ENCODE assay signal across 10 cellular contexts in the genomic region with DNA sequence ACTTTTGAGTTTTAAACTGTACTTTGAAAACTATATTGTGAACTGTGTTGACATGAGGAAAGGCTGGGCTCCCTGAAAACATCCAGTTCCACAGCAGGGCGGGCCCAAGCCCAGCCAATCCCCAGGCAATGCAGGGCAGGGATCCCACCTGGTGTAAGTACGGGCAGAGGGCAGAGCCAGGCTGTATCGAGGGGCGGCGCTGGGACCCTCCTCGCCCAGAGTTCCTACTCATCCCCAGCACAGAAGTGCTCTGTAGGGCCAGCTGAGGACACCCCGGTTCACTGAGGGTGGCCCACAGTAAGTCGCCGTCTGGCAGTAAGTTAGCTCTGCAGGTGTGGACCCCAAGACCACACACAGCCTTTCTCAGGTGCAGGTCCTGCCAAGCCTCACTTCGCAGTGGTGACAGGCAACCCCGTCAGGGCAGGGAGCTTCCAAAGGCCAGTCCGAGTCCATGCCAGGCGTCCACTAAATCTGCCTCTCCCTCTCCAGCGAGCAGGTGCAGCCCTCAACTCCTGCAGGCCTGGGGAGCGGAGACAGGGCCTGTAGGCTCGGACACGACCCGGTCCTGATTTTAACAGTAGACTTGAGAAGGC. TPM values are rescaled to one million over a fixed set of nuclear protein-coding genes. Genes with fewer than 3 reads are reported as not detected.
DNase-seq lines count a peak whose midpoint lies in the region; ATAC-seq and TF ChIP-seq lines count a peak whose summit lies in the region.
"Had no signal": no experiment of that assay in that cellular context is flagged by ENCODE, and none has a peak within 500 bp of the region (broad histone marks: within the 10 kb centered on the region; RNA-seq: fewer than 3 reads in every experiment).

No MANE protein-coding gene starts in this region.

- H3K4me3 Mint-ChIP-seq in activated T-helper 17 cell treated with anti-CD3 and anti-CD28 coated beads, Interleukin-2, amount 50 U/mL, for 72 hours: peak overlapping the region; percentile 86

- no peaks in the 10 kb centered on the region for H3K27me3 ChIP-seq in cardiac muscle cell
- H3K27me3 ChIP-seq in right atrium auricular region: no peaks in the 10 kb centered on the region
- H3K27me3 ChIP-seq in tibial nerve: no peaks in the 10 kb centered on the region
- no peaks in the 10 kb centered on the region for H3K27me3 ChIP-seq in testis

- TF ChIP-seq EP300 in tibial nerve (IDR thresholded peaks at IDR 0.05): no peak

- H3K27ac Mint-ChIP-seq in activated T-helper 17 cell treated with anti-CD3 and anti-CD28 coated beads, Interleukin-2, amount 50 U/mL, for 72 hours: peak overlapping the region; percentile 67

- intact Hi-C loops in testis (cut with DNase I; ENCODE audit: low total_unique reads): no loop called here

- H3K9me3 Mint-ChIP-seq in activated T-helper 17 cell treated with anti-CD3 and anti-CD28 coated beads, Interleukin-2, amount 50 U/mL, for 72 hours: no peaks in the 10 kb centered on the region

- DNase-seq in cardiac muscle cell (ENCODE audit: low read depth in 1 of 2, low spot score in 1 of 2) (no peak), right atrium auricular region (ENCODE audit: low spot score) (no peak), left lobe of liver (ENCODE audit: low spot score) (no peak), tibial nerve (ENCODE audit: low spot score in 2 of 2) (no peak), HEK293T (ENCODE audit: extremely low spot score) (no peak), HCEC 1CT (no peak), testis (no peak)
- DNase-seq: COR-L47, NCI-H187 had no signal

- TF ChIP-seq CTCF in cardiac muscle cell (IDR thresholded peaks at IDR 0.05; ENCODE audit: low read depth, low read length): no peak
- TF ChIP-seq CTCF in right atrium auricular region (IDR thresholded peaks at IDR 0.05): no peak
- no peak for TF ChIP-seq CTCF in tibial nerve (IDR thresholded peaks at IDR 0.05)
- no peak for TF ChIP-seq CTCF in testis (IDR thresholded peaks at IDR 0.05)

- H3K27ac ChIP-seq in cardiac muscle cell: no peak overlapping the region
- peak overlapping the region in 1 of 2 donors; percentile 93 for H3K27ac ChIP-seq in right atrium auricular region
- H3K27ac ChIP-seq in tibial nerve: peak overlapping the region; percentile 55 to 92 (median 88)
- H3K27ac ChIP-seq in testis: no peak overlapping the region

- H3K4me1 Mint-ChIP-seq in activated T-helper 17 cell treated with anti-CD3 and anti-CD28 coated beads, Interleukin-2, amount 50 U/mL, for 72 hours: no peaks in the 10 kb centered on the region

- WGBS in tibial nerve, 2 donors: 90 to 92% methylated on average over 15 to 18 of the region's 18 CpGs
- 85 to 92% methylated on average over 11 to 18 of the region's 18 CpGs for WGBS in testis, 2 donors

- peaks cover 5% of the 10 kb centered on the region for H3K36me3 ChIP-seq in cardiac muscle cell
- no peaks in the 10 kb centered on the region for H3K36me3 ChIP-seq in right atrium auricular region
- H3K36me3 ChIP-seq in tibial nerve: no peaks in the 10 kb centered on the region
- no peaks in the 10 kb centered on the region for H3K36me3 ChIP-seq in testis (ENCODE audit: low read depth, missing control alignments)

- CTCF ChIA-PET in HEK293T (lab: Yijun Ruan, JAX): no interaction called here

- H3K36me3 Mint-ChIP-seq in activated T-helper 17 cell treated with anti-CD3 and anti-CD28 coated beads, Interleukin-2, amount 50 U/mL, for 72 hours (ENCODE audit: low read depth): peaks cover 23% of the 10 kb centered on the region

- H3K27me3 Mint-ChIP-seq in activated T-helper 17 cell treated with anti-CD3 and anti-CD28 coated beads, Interleukin-2, amount 50 U/mL, for 72 hours: no peaks in the 10 kb centered on the region

- ATAC-seq in activated T-helper 17 cell treated with anti-CD3 and anti-CD28 coated beads, Interleukin-2, amount 50 U/mL, for 72 hours (replicated peaks): no peak
- peak; percentile 17 for ATAC-seq in left lobe of liver

- TF ChIP-seq POLR2A in tibial nerve (IDR thresholded peaks at IDR 0.05) (no peak), testis (IDR thresholded peaks at IDR 0.05) (no peak)

- POLR2A ChIA-PET in HEK293T (lab: Yijun Ruan, JAX): interaction anchor here (0.5 to 3.4 kb wide), 3 partner anchors 9 to 179 kb away, joined by 3 to 17 read pairs (median 3); a partner anchor contains a TSS

- H3K4me1 ChIP-seq in cardiac muscle cell (ENCODE audit: low read depth): peaks cover 21% of the 10 kb centered on the region
- peaks cover 0 to 24% of the 10 kb centered on the region in 2 donors for H3K4me1 ChIP-seq in right atrium auricular region
- H3K4me1 ChIP-seq in tibial nerve: peaks cover 0 to 23% (median 9%) of the 10 kb centered on the region in 4 donors
- peaks cover 14% of the 10 kb centered on the region for H3K4me1 ChIP-seq in testis

- H3K4me3 ChIP-seq in cardiac muscle cell: peak overlapping the region; percentile 95
- peak overlapping the region in 1 of 2 donors; percentile 74 for H3K4me3 ChIP-seq in right atrium auricular region
- H3K4me3 ChIP-seq in tibial nerve: peak overlapping the region in 1 of 4 donors; percentile 79
- no peak overlapping the region for H3K4me3 ChIP-seq in testis

- H3K9me3 ChIP-seq in cardiac muscle cell (ENCODE audit: low read depth): no peaks in the 10 kb centered on the region
- no peaks in the 10 kb centered on the region for H3K9me3 ChIP-seq in right atrium auricular region
- no peaks in the 10 kb centered on the region for H3K9me3 ChIP-seq in tibial nerve
- H3K9me3 ChIP-seq in testis: no peaks in the 10 kb centered on the region

TF ChIP-seq in HEK293T, 16 proteins besides CTCF, POLR2A, EP300 and RAD21:
- no peak for TF ChIP-seq FOXK2 (IDR thresholded peaks at IDR 0.05)
- TF ChIP-seq, protein P1, sequence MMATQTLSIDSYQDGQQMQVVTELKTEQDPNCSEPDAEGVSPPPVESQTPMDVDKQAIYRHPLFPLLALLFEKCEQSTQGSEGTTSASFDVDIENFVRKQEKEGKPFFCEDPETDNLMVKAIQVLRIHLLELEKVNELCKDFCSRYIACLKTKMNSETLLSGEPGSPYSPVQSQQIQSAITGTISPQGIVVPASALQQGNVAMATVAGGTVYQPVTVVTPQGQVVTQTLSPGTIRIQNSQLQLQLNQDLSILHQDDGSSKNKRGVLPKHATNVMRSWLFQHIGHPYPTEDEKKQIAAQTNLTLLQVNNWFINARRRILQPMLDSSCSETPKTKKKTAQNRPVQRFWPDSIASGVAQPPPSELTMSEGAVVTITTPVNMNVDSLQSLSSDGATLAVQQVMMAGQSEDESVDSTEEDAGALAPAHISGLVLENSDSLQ (IDR thresholded peaks at IDR 0.05): no peak
- no peak for TF ChIP-seq L3MBTL2 (conservative IDR thresholded peaks at IDR 0.05)
- TF ChIP-seq CTBP1 (IDR thresholded peaks at IDR 0.05; ENCODE audit: borderline replicate concordance): no peak
- no peak for TF ChIP-seq TARDBP (IDR thresholded peaks at IDR 0.05)
- TF ChIP-seq BHLHE40 (IDR thresholded peaks at IDR 0.05; ENCODE audit: borderline replicate concordance): no peak

RNA-seq across cellular contexts. Expression of a gene that starts 6.4 kb away (rescaled TPM):
- 47.8 and 49.5 TPM in 2 replicates for total RNA-seq in cardiac muscle cell
- polyA plus RNA-seq in cardiac muscle cell: 49.6 and 66.7 TPM in 2 replicates
- 10 to 100 TPM in 1 of 2 donors, 1 to 10 TPM in 1; 8.5 to 13.0 TPM for total RNA-seq in right atrium auricular region
- 10 to 100 TPM; 22.7 to 37.7 TPM for total RNA-seq in activated T-helper 17 cell treated with anti-CD3 and anti-CD28 coated beads, Interleukin-2, amount 50 U/mL, for 72 hours
- total RNA-seq in left lobe of liver: 36.6 TPM
- total RNA-seq in tibial nerve: 10 to 100 TPM; 21.0 to 25.6 (median 23.1) TPM
- 10 to 100 TPM; 22.0 to 35.7 TPM for total RNA-seq in testis
- polyA plus RNA-seq in testis (ENCODE audit: insufficient read depth, low read depth, low replicate concordance): 13.2 TPM

RNA-seq across cellular contexts. Expression of a gene that starts 6.6 kb away (rescaled TPM):
- total RNA-seq in cardiac muscle cell (12.3 and 21.1 TPM in 2 replicates), right atrium auricular region (under 1 TPM; 0.33 to 0.86 TPM), left lobe of liver (13.4 TPM), tibial nerve (1 to 10 TPM; 1.3 to 5.9 (median 3.2) TPM), testis (10 to 100 TPM; 29.2 to 59.9 TPM)
- polyA plus RNA-seq in cardiac muscle cell (18.4 and 18.8 TPM in 2 replicates), testis (ENCODE audit: insufficient read depth, low read depth, low replicate concordance) (26.1 TPM)
- 1 to 10 TPM; 2.7 to 6.6 TPM for total RNA-seq in activated T-helper 17 cell treated with anti-CD3 and anti-CD28 coated beads, Interleukin-2, amount 50 U/mL, for 72 hours

RNA-seq across cellular contexts. Expression of a gene that starts 9.1 kb away (rescaled TPM):
- total RNA-seq in cardiac muscle cell (36.4 and 48.0 TPM in 2 replicates), right atrium auricular region (10 to 100 TPM; 12.4 to 14.2 TPM), left lobe of liver (25.4 TPM), tibial nerve (10 to 100 TPM; 27.1 to 49.2 (median 34.9) TPM), testis (10 to 100 TPM; 62.9 to 74.4 TPM)
- polyA plus RNA-seq in cardiac muscle cell (17.8 and 22.8 TPM in 2 replicates), testis (ENCODE audit: insufficient read depth, low read depth, low replicate concordance) (30.2 TPM)
- total RNA-seq in activated T-helper 17 cell treated with anti-CD3 and anti-CD28 coated beads, Interleukin-2, amount 50 U/mL, for 72 hours: 10 to 100 TPM; 37.8 to 55.6 TPM

RNA-seq across cellular contexts. Expression of a gene that starts 29.8 kb away (rescaled TPM):
- total RNA-seq in cardiac muscle cell: 2.6 and 4.5 TPM in 2 replicates
- 2.5 and 3.4 TPM in 2 replicates for polyA plus RNA-seq in cardiac muscle cell
- total RNA-seq in right atrium auricular region: under 1 TPM; 0.12 to 0.15 TPM
- total RNA-seq in activated T-helper 17 cell treated with anti-CD3 and anti-CD28 coated beads, Interleukin-2, amount 50 U/mL, for 72 hours: 1 to 10 TPM; 1.1 to 4.4 TPM
- 0.93 TPM for total RNA-seq in left lobe of liver
- 1 to 10 TPM in 1 of 4 donors, under 1 TPM in 2, not detected in 1; 0.22 to 1.4 (median 0.60) TPM for total RNA-seq in tibial nerve
- total RNA-seq in testis: 10 to 100 TPM; 11.6 to 22.2 TPM
- polyA plus RNA-seq in testis (ENCODE audit: insufficient read depth, low read depth, low replicate concordance): 23.5 TPM

RNA-seq across cellular contexts. Expression of a gene that starts 31.8 kb away (rescaled TPM):
- total RNA-seq in cardiac muscle cell (49.6 and 63.1 TPM in 2 replicates), right atrium auricular region (10 to 100 TPM; 31.7 to 48.1 TPM), left lobe of liver (12.9 TPM), tibial nerve (10 to 100 TPM; 64.3 to 71.1 (median 68.1) TPM), testis (10 to 100 TPM; 35.1 to 49.7 TPM)
- polyA plus RNA-seq in cardiac muscle cell (60.0 and 97.8 TPM in 2 replicates), testis (ENCODE audit: insufficient read depth, low read depth, low replicate concordance) (31.4 TPM)
- total RNA-seq in activated T-helper 17 cell treated with anti-CD3 and anti-CD28 coated beads, Interleukin-2, amount 50 U/mL, for 72 hours: 10 to 100 TPM; 29.5 to 73.2 TPM

Comparison
In these comparisons a context has a peak if more than half of its experiments do, and no peak if none do; other contexts are left out.
1. H3K27ac ChIP-seq: peak in tibial nerve (4 of 4); none in cardiac muscle cell (single experiment) and testis (0 of 2).